17 cellular contexts compared by ENCODE assay signal in genomic region chr3:124076231-124076630, GRCh38.
"Had no signal": no experiment of that assay in that cellular context is flagged by ENCODE, and none has a peak within 500 bp of the region (broad histone marks: within the 10 kb centered on the region; RNA-seq: fewer than 3 reads in every experiment).

No MANE protein-coding gene starts in this region.

- H3K27ac Mint-ChIP-seq: effector memory CD8-positive, alpha-beta T cell; naive B cell; nephron; progenitor cell of endocrine pancreas had no signal

- H3K27me3 Mint-ChIP-seq: progenitor cell of endocrine pancreas had no signal

- H3K4me1 ChIP-seq: pancreas, suprapubic skin, upper lobe of right lung, vagina had no signal

- H3K4me3 Mint-ChIP-seq: effector memory CD8-positive, alpha-beta T cell; naive B cell; nephron had no signal

- H3K4me1 Mint-ChIP-seq: naive B cell had no signal

- H3K27me3 ChIP-seq: esophagus muscularis mucosa, gastroesophageal sphincter, pancreas, suprapubic skin, tibial nerve, upper lobe of right lung, vagina had no signal

- ATAC-seq: effector memory CD8-positive, alpha-beta T cell; gastroesophageal sphincter; pancreas; stimulated activated naive CD8-positive, alpha-beta T cell treated with anti-CD3 and anti-CD28 coated beads, Interleukin-15, Interleukin-2, amounts not matched to agents 100 U/mL and 50 U/mL, for 24 hours; upper lobe of right lung had no signal

- H3K36me3 Mint-ChIP-seq: naive B cell had no signal

- H3K9me3 ChIP-seq: esophagus muscularis mucosa, gastroesophageal sphincter, pancreas, suprapubic skin, tibial nerve, upper lobe of right lung, vagina had no signal

- H3K4me3 ChIP-seq: esophagus muscularis mucosa, gastroesophageal sphincter, pancreas, suprapubic skin, tibial nerve, upper lobe of right lung, vagina had no signal

- H3K36me3 ChIP-seq: esophagus muscularis mucosa, gastroesophageal sphincter, pancreas, suprapubic skin, tibial nerve, upper lobe of right lung, vagina had no signal

- DNase-seq: effector memory CD8-positive, alpha-beta T cell; mesendoderm; naive B cell; occipital lobe; pancreas; small intestine; stimulated activated CD4-positive, alpha-beta T cell treated with anti-CD3 and anti-CD28 coated beads, Interleukin-2, amount 100 ng/mL, for 48 hours; stimulated activated naive CD8-positive, alpha-beta T cell treated with anti-CD3 and anti-CD28 coated beads, Interleukin-15, Interleukin-2, amounts not matched to agents 100 U/mL and 50 U/mL, for 24 hours; upper lobe of right lung had no signal

- H3K9me3 Mint-ChIP-seq: effector memory CD8-positive, alpha-beta T cell; nephron had no signal

- H3K27ac ChIP-seq: epithelial cell of prostate, esophagus muscularis mucosa, gastroesophageal sphincter, pancreas, suprapubic skin, tibial nerve, upper lobe of right lung, vagina had no signal
